Comparison of ENCODE assay signal across 31 cellular contexts in genomic region chr10:123878666-123879311, GRCh38. TPM values are rescaled to one million over a fixed set of nuclear protein-coding genes. Genes with fewer than 3 reads are reported as not detected.
DNase-seq lines count a peak whose midpoint lies in the region; ATAC-seq and TF ChIP-seq lines count a peak whose summit lies in the region.
"Had no signal": no experiment of that assay in that cellular context is flagged by ENCODE, and none has a peak within 500 bp of the region (broad histone marks: within the 10 kb centered on the region; RNA-seq: fewer than 3 reads in every experiment).

No MANE protein-coding gene starts in this region.

- H3K27ac Mint-ChIP-seq in Caco-2 (ENCODE audit: unreplicated experiment), result no peak overlapping the region
- H3K27ac Mint-ChIP-seq: activated T-helper 1 cell treated with anti-CD3 and anti-CD28 coated beads, Interleukin-12 subunit alpha, Interleukin-12 subunit beta, Interleukin-2, Interleukin-4 antibody, amounts not matched to agents 30 ng/mL and 10 ng/mL and 1 ng/mL, durations not matched to agents 14 hours and 24 hours and 36 hours; CD4-positive, CD25-positive, alpha-beta regulatory T cell; mesothelial cell of epicardium; nephron; stimulated activated memory B cell treated with anti-CD40 and anti-IgM and Interleukin-4, amounts not matched to agents 10 μg/mL and 1 μg/mL and 100 μg/mL, for 72 hours; T-cell had no signal

- peaks cover 0 to 21% of the 10 kb centered on the region in 2 donors for H3K36me3 ChIP-seq in gastroesophageal sphincter
- peaks cover 0 to 20% (median 2%) of the 10 kb centered on the region in 4 donors for H3K36me3 ChIP-seq in sigmoid colon
- no peaks in the 10 kb centered on the region for H3K36me3 ChIP-seq in Caco-2 (ENCODE audit: control insufficient read depth, insufficient read depth, low read length)
- H3K36me3 ChIP-seq: MG63, SJSA1 had no signal

- no peak for TF ChIP-seq CTCF in gastroesophageal sphincter (IDR thresholded peaks at IDR 0.05)
- no peak for TF ChIP-seq CTCF in sigmoid colon (IDR thresholded peaks at IDR 0.05)
- TF ChIP-seq CTCF in foreskin keratinocyte (conservative IDR thresholded peaks at IDR 0.05), result no peak
- no peak for TF ChIP-seq CTCF in Caco-2 (IDR thresholded peaks at IDR 0.05; ENCODE audit: insufficient read depth in 1 of 2, low read depth in 1 of 2, low read length in 1 of 2, severe bottlenecking in 1 of 2, unreplicated experiment in 1 of 2)

- intact Hi-C loops in sigmoid colon (cut with DNase I), result no loop called here
- intact Hi-C loops in Caco-2 (cut with micrococcal nuclease; ENCODE audit: unreplicated experiment), result no loop called here

- H3K27me3 Mint-ChIP-seq in Caco-2 (ENCODE audit: insufficient read depth, unreplicated experiment), result no peaks in the 10 kb centered on the region
- H3K27me3 Mint-ChIP-seq: CD4-positive, CD25-positive, alpha-beta regulatory T cell; T-cell had no signal

- DNase-seq in EH (ENCODE audit: low read depth), result peak; percentile 63
- DNase-seq in RPMI7951 (ENCODE audit: low read depth), result peak; percentile 88
- DNase-seq in sigmoid colon, result no peak
- no peak for DNase-seq in foreskin keratinocyte
- DNase-seq in cerebellar nuclear complex (lab: John Stamatoyannopoulos, UW), result no peak
- no peak for DNase-seq in Caco-2
- DNase-seq: activated CD4-positive, alpha-beta T cell treated with anti-CD3 and anti-CD28 coated beads, Interleukin-2, amount 50 U/mL, for 48 hours; activated CD8-positive, alpha-beta memory T cell treated with anti-CD3 and anti-CD28 coated beads, Interleukin-2, amount 50 U/mL, for 4 hours; activated naive CD4-positive, alpha-beta T cell treated with anti-CD3 and anti-CD28 coated beads, Interleukin-2, amount 50 U/mL, for 16 hours; CD4-positive, CD25-positive, alpha-beta regulatory T cell; cortex of kidney; GOT3; MG63; NCI-H2081; NCI-H2227 treated with DMSO at 0.1 percent for 48 hours; NCI-H526 treated with DMSO at 0.1 percent for 48 hours; right cardiac atrium; stimulated activated CD4-positive, alpha-beta T cell treated with anti-CD3 and anti-CD28 coated beads, Interleukin-4, amount 100 ng/mL, for 4 hours; T-cell; testis had no signal

- WGBS in gastroesophageal sphincter (ENCODE audit: low coverage in 1 of 2), 2 donors, result 43 to 70% methylated on average over 2 to 6 of the region's 7 CpGs
- 72 to 76% methylated on average over 7 of the region's 7 CpGs for WGBS in sigmoid colon, 2 donors

- H3K36me3 Mint-ChIP-seq in Caco-2 (ENCODE audit: insufficient read depth, unreplicated experiment), result no peaks in the 10 kb centered on the region
- H3K36me3 Mint-ChIP-seq: CD4-positive, CD25-positive, alpha-beta regulatory T cell; mesothelial cell of epicardium; stimulated activated memory B cell treated with anti-CD40 and anti-IgM and Interleukin-4, amounts not matched to agents 10 μg/mL and 1 μg/mL and 100 μg/mL, for 72 hours; T-cell had no signal

- POLR2A ChIA-PET in Caco-2 (lab: Charles Lee), result no interaction called here

- H3K4me3 Mint-ChIP-seq in Caco-2 (ENCODE audit: unreplicated experiment), result no peak overlapping the region
- H3K4me3 Mint-ChIP-seq: activated T-helper 1 cell treated with anti-CD3 and anti-CD28 coated beads, Interleukin-12 subunit alpha, Interleukin-12 subunit beta, Interleukin-2, Interleukin-4 antibody, amounts not matched to agents 30 ng/mL and 10 ng/mL and 1 ng/mL, durations not matched to agents 14 hours and 24 hours and 36 hours; CD4-positive, CD25-positive, alpha-beta regulatory T cell; mesothelial cell of epicardium; nephron; stimulated activated memory B cell treated with anti-CD40 and anti-IgM and Interleukin-4, amounts not matched to agents 10 μg/mL and 1 μg/mL and 100 μg/mL, for 72 hours; T-cell had no signal

- H3K9me3 ChIP-seq in gastroesophageal sphincter, result peaks cover 0 to 4% (median 0%) of the 10 kb centered on the region in 3 donors
- H3K9me3 ChIP-seq in sigmoid colon, result no peaks in the 10 kb centered on the region
- H3K9me3 ChIP-seq in Caco-2, result peaks cover 4% of the 10 kb centered on the region; the same call in 1 of the 2 replicates
- H3K9me3 ChIP-seq: SJSA1, testis had no signal

- H3K4me1 Mint-ChIP-seq in Caco-2 (ENCODE audit: low read depth, unreplicated experiment), result peaks cover 6% of the 10 kb centered on the region
- H3K4me1 Mint-ChIP-seq: CD4-positive, CD25-positive, alpha-beta regulatory T cell; nephron; stimulated activated memory B cell treated with anti-CD40 and anti-IgM and Interleukin-4, amounts not matched to agents 10 μg/mL and 1 μg/mL and 100 μg/mL, for 72 hours; T-cell had no signal

- peaks cover 6 to 49% (median 11%) of the 10 kb centered on the region in 3 donors for H3K4me1 ChIP-seq in gastroesophageal sphincter
- H3K4me1 ChIP-seq in sigmoid colon, result peaks cover 0 to 60% (median 52%) of the 10 kb centered on the region in 4 donors
- H3K4me1 ChIP-seq in foreskin keratinocyte, result no peaks in the 10 kb centered on the region
- no peaks in the 10 kb centered on the region for H3K4me1 ChIP-seq in Caco-2
- H3K4me1 ChIP-seq: SJSA1 had no signal

- H3K27ac ChIP-seq in gastroesophageal sphincter (peak overlapping the region in 3 of 4 donors; percentile 32 to 42 (median 41)), sigmoid colon (peak overlapping the region; percentile 10 to 99 (median 98)), foreskin keratinocyte (no peak overlapping the region)
- H3K27ac ChIP-seq: SJSA1, testis had no signal

- ATAC-seq in gastroesophageal sphincter (no peak), foreskin keratinocyte (no peak), HG03442 (IDR thresholded peaks at IDR 0.05; ENCODE audit: unreplicated experiment) (no peak)
- ATAC-seq: activated CD4-positive, CD25-positive, alpha-beta regulatory T cell treated with anti-CD3 and anti-CD28 coated beads, Interleukin-2, amount 50 U/mL, for 24 hours; esophagus mucosa; K562; right cardiac atrium; stimulated activated memory B cell treated with anti-CD40 and anti-IgM and Interleukin-4, amounts not matched to agents 10 μg/mL and 1 μg/mL and 100 μg/mL, for 72 hours; T-cell had no signal

- no peak for TF ChIP-seq POLR2A in gastroesophageal sphincter (IDR thresholded peaks at IDR 0.05)
- no peak for TF ChIP-seq POLR2A in sigmoid colon (IDR thresholded peaks at IDR 0.05)

- CTCF ChIA-PET in Caco-2 (lab: Charles Lee), result no interaction called here

- BruUV-seq in Caco-2 (replicated peaks; lab: Mats Ljungman, UMichigan), result no TSS peak

- TF ChIP-seq EP300 in gastroesophageal sphincter (IDR thresholded peaks at IDR 0.05) (no peak), sigmoid colon (IDR thresholded peaks at IDR 0.05) (no peak)

- H3K4me3 ChIP-seq in gastroesophageal sphincter (no peak overlapping the region), sigmoid colon (no peak overlapping the region), Caco-2 (ENCODE audit: low read depth, low read length) (no peak overlapping the region)
- H3K4me3 ChIP-seq: K562, MG63, SJSA1, testis had no signal

- H3K27me3 ChIP-seq in gastroesophageal sphincter (no peaks in the 10 kb centered on the region), sigmoid colon (no peaks in the 10 kb centered on the region), foreskin keratinocyte (no peaks in the 10 kb centered on the region), Caco-2 (replicated peaks; ENCODE audit: control insufficient read depth, insufficient read depth, low read length) (no peaks in the 10 kb centered on the region)
- H3K27me3 ChIP-seq: MG63, SJSA1, testis had no signal

- no peaks in the 10 kb centered on the region for H3K9me3 Mint-ChIP-seq in Caco-2 (ENCODE audit: unreplicated experiment)
- H3K9me3 Mint-ChIP-seq: activated T-helper 1 cell treated with anti-CD3 and anti-CD28 coated beads, Interleukin-12 subunit alpha, Interleukin-12 subunit beta, Interleukin-2, Interleukin-4 antibody, amounts not matched to agents 30 ng/mL and 10 ng/mL and 1 ng/mL, durations not matched to agents 14 hours and 24 hours and 36 hours; T-cell had no signal

RNA-seq across cellular contexts. Expression of gene CPXM2, which starts 12.8 kb away (rescaled TPM):
- total RNA-seq in RPMI7951 (2014; rRNA removed; shearing (Covaris generic)), result 0.29 and 0.60 TPM in 2 replicates
- total RNA-seq in gastroesophageal sphincter (100 to 1,000 TPM in 1 of 4 donors, 10 to 100 TPM in 3; 57.1 to 165 (median 85.1) TPM), sigmoid colon (100 to 1,000 TPM in 2 of 4 donors, 10 to 100 TPM in 2; 48.5 to 153 (median 106) TPM), foreskin keratinocyte (not detected in 2 replicates), Caco-2 (2022) (not detected in 2 replicates)
- polyA plus RNA-seq in sigmoid colon (1 to 10 TPM in 2 of 3 donors, under 1 TPM in 1; 0.69 to 6.7 (median 1.2) TPM), foreskin keratinocyte (not detected in 2 replicates)
- total RNA-seq: activated T-helper 1 cell treated with anti-CD3 and anti-CD28 coated beads, Interleukin-12 subunit alpha, Interleukin-12 subunit beta, Interleukin-2, Interleukin-4 antibody, amounts not matched to agents 30 ng/mL and 10 ng/mL and 1 ng/mL, durations not matched to agents 14 hours and 24 hours and 36 hours; CD4-positive, CD25-positive, alpha-beta regulatory T cell; K562; osteocyte; SJSA1; T-cell had no signal
- polyA plus RNA-seq: CD4-positive, CD25-positive, alpha-beta regulatory T cell; K562 had no signal

Comparison
In these comparisons a context has a peak if more than half of its experiments do, and no peak if none do; other contexts are left out.
1. DNase-seq: peak in EH (single experiment) and RPMI7951 (single experiment); none in sigmoid colon (single experiment), foreskin keratinocyte (0 of 2), cerebellar nuclear complex (0 of 2) and Caco-2 (0 of 2).
2. RNA of gene CPXM2, which starts 12.8 kb away (total RNA-seq): 48.5 to 153 TPM in sigmoid colon and 57.1 to 165 TPM in gastroesophageal sphincter; 0.29 to 0.60 TPM in RPMI7951, not detected in Caco-2 and not detected in foreskin keratinocyte; every median in the first group is over 10 times any median in the second.